In the genomic region with DNA sequence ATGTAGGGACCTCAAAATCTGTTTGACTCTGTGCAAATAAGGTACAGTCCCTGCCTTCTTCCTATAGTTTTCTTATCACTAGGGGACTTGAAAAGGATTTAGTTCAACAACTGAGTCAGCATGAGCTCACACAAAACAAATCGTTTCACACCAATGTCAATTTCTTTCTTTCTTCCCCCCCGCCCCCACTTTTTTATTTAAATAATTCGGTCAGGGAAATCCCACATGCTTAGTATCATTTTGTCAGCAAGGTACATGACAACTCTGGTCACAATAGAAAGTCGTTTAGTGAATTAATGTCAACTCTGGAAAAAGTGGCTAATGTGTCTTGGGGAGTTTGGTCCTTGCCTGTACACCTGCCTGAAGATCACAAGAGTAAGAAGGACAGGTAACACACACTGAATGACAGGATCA, we compare ENCODE assay signal across 11 cellular contexts.
DNase-seq lines count a peak whose midpoint lies in the region; ATAC-seq lines count a peak whose summit lies in the region.
"Had no signal": no experiment of that assay in that cellular context is flagged by ENCODE, and none has a peak within 500 bp of the region (broad histone marks: within the 10 kb centered on the region; RNA-seq: fewer than 3 reads in every experiment).

No MANE protein-coding gene starts in this region.

- H3K4me3 Mint-ChIP-seq in activated T-helper 2 cell treated with anti-CD3 and anti-CD28 coated beads, Interferon-gamma antibody, Interleukin-2, Interleukin-4, amounts not matched to agents 10 μg/mL and 5 μg/mL and 100 μg/mL, durations not matched to agents 14 hours and 24 hours and 36 hours (ENCODE audit: low read depth) = no peak overlapping the region
- H3K4me3 Mint-ChIP-seq: nephron progenitor cell had no signal

- no peak overlapping the region for H3K4me3 ChIP-seq in SJCRH30

- no peaks in the 10 kb centered on the region for H3K9me3 ChIP-seq in SJCRH30 (replicated peaks)

- no peaks in the 10 kb centered on the region for H3K36me3 Mint-ChIP-seq in activated T-helper 2 cell treated with anti-CD3 and anti-CD28 coated beads, Interferon-gamma antibody, Interleukin-2, Interleukin-4, amounts not matched to agents 10 μg/mL and 5 μg/mL and 100 μg/mL, durations not matched to agents 14 hours and 24 hours and 36 hours (ENCODE audit: low read depth)

- H3K27ac Mint-ChIP-seq in activated T-helper 2 cell treated with anti-CD3 and anti-CD28 coated beads, Interferon-gamma antibody, Interleukin-2, Interleukin-4, amounts not matched to agents 10 μg/mL and 5 μg/mL and 100 μg/mL, durations not matched to agents 14 hours and 24 hours and 36 hours = peak overlapping the region; percentile 32
- H3K27ac Mint-ChIP-seq: nephron progenitor cell had no signal

- no peaks in the 10 kb centered on the region for H3K27me3 Mint-ChIP-seq in activated T-helper 2 cell treated with anti-CD3 and anti-CD28 coated beads, Interferon-gamma antibody, Interleukin-2, Interleukin-4, amounts not matched to agents 10 μg/mL and 5 μg/mL and 100 μg/mL, durations not matched to agents 14 hours and 24 hours and 36 hours (ENCODE audit: low read depth)

- intact Hi-C loops in activated T-helper 2 cell treated with anti-CD3 and anti-CD28 coated beads, Interferon-gamma antibody, Interleukin-2, Interleukin-4, amounts not matched to agents 10 μg/mL and 5 μg/mL and 100 μg/mL, durations not matched to agents 14 hours and 24 hours and 36 hours (cut with micrococcal nuclease) = loop anchor here (1.0 to 10.0 kb wide), 5 partner anchors 33 to 696 kb away; a partner anchor contains a TSS

- H3K27me3 ChIP-seq in SJCRH30 = no peaks in the 10 kb centered on the region

- H3K4me1 Mint-ChIP-seq in activated T-helper 2 cell treated with anti-CD3 and anti-CD28 coated beads, Interferon-gamma antibody, Interleukin-2, Interleukin-4, amounts not matched to agents 10 μg/mL and 5 μg/mL and 100 μg/mL, durations not matched to agents 14 hours and 24 hours and 36 hours (ENCODE audit: low read depth) = peaks cover 23% of the 10 kb centered on the region

- H3K9me3 Mint-ChIP-seq in activated T-helper 2 cell treated with anti-CD3 and anti-CD28 coated beads, Interferon-gamma antibody, Interleukin-2, Interleukin-4, amounts not matched to agents 10 μg/mL and 5 μg/mL and 100 μg/mL, durations not matched to agents 14 hours and 24 hours and 36 hours = peaks cover under 1% of the 10 kb centered on the region
- H3K9me3 Mint-ChIP-seq: nephron progenitor cell had no signal

- H3K4me1 ChIP-seq in SJCRH30 = peaks cover 22% of the 10 kb centered on the region

- H3K27ac ChIP-seq in SJCRH30 = no peak overlapping the region
- H3K27ac ChIP-seq: C4-2B had no signal

- ATAC-seq in HG02840 (IDR thresholded peaks at IDR 0.05; ENCODE audit: low FRiP score, unreplicated experiment) = peak; percentile 37
- peak; percentile 94 for ATAC-seq in stimulated activated naive CD8-positive, alpha-beta T cell treated with anti-CD3 and anti-CD28 coated beads, Interleukin-15, Interleukin-2, amounts not matched to agents 100 U/mL and 50 U/mL, for 24 hours
- ATAC-seq in HG03139 (IDR thresholded peaks at IDR 0.05; ENCODE audit: unreplicated experiment) = no peak

- no peaks in the 10 kb centered on the region for H3K36me3 ChIP-seq in SJCRH30

- DNase-seq in stimulated activated CD4-positive, alpha-beta T cell treated with anti-CD3 and anti-CD28 coated beads, Interleukin-12 subunit alpha, Interleukin-12 subunit beta, amount 100 ng/mL, for 24 hours (ENCODE audit: low read depth in 2 of 2) = peak; percentile 15 to 16
- DNase-seq in stimulated activated CD4-positive, alpha-beta T cell treated with anti-CD3 and anti-CD28 coated beads, Interleukin-4, amount 100 ng/mL, for 1 hour = no peak
- DNase-seq in activated T-helper 2 cell treated with anti-CD3 and anti-CD28 coated beads, Interferon-gamma antibody, Interleukin-2, Interleukin-4, amounts not matched to agents 10 μg/mL and 5 μg/mL and 100 μg/mL, durations not matched to agents 14 hours and 24 hours and 36 hours (ENCODE audit: low spot score) = no peak
- peak; percentile 31 for DNase-seq in stimulated activated naive CD8-positive, alpha-beta T cell treated with anti-CD3 and anti-CD28 coated beads, Interleukin-15, Interleukin-2, amounts not matched to agents 100 U/mL and 50 U/mL, for 24 hours
- DNase-seq in DMS153 treated with DMSO at 0.1 percent for 48 hours (lab: John Stamatoyannopoulos, UW; ENCODE audit: unreplicated experiment) (no peak), SJCRH30 (no peak)
- DNase-seq: NCI-H1694 treated with DMSO at 0.1 percent for 48 hours, nephron progenitor cell had no signal

Comparison
In these comparisons a context has a peak if more than half of its experiments do, and no peak if none do; other contexts are left out.
1. DNase-seq: peak in stimulated activated CD4-positive, alpha-beta T cell treated with anti-CD3 and anti-CD28 coated beads, Interleukin-12 subunit alpha, Interleukin-12 subunit beta, amount 100 ng/mL, for 24 hours (2 of 2) and stimulated activated naive CD8-positive, alpha-beta T cell treated with anti-CD3 and anti-CD28 coated beads, Interleukin-15, Interleukin-2, amounts not matched to agents 100 U/mL and 50 U/mL, for 24 hours (single experiment); none in stimulated activated CD4-positive, alpha-beta T cell treated with anti-CD3 and anti-CD28 coated beads, Interleukin-4, amount 100 ng/mL, for 1 hour (single experiment), activated T-helper 2 cell treated with anti-CD3 and anti-CD28 coated beads, Interferon-gamma antibody, Interleukin-2, Interleukin-4, amounts not matched to agents 10 μg/mL and 5 μg/mL and 100 μg/mL, durations not matched to agents 14 hours and 24 hours and 36 hours (single experiment), DMS153 treated with DMSO at 0.1 percent for 48 hours (single experiment) and SJCRH30 (0 of 2).